ENCODE assay signal across 8 cellular contexts in genomic region chr4:7042697-7043464, GRCh38. TPM values are rescaled to one million over a fixed set of nuclear protein-coding genes. Genes with fewer than 3 reads are reported as not detected.
A peak's percentile ranks its signal among the peaks of the same experiment; 100 is the strongest.
DNase-seq lines count a peak whose midpoint lies in the region; ATAC-seq and TF ChIP-seq lines count a peak whose summit lies in the region.

Gene TADA2B, plus strand, starts transcription at chr4:7043372. Its CDS starts 208 bp downstream, at chr4:7043580.

- peak; percentile 18 for TF ChIP-seq CTCF in epithelial cell of proximal tubule (conservative IDR thresholded peaks at IDR 0.05; ENCODE audit: low read depth, low read length)

- peak; percentile 68 for ATAC-seq in GM21576 (IDR thresholded peaks at IDR 0.05; ENCODE audit: unreplicated experiment)

- H3K4me3 ChIP-seq in epithelial cell of proximal tubule (ENCODE audit: low read depth, low read length): peak within 1 kb of the TSS; percentile 94

- TF ChIP-seq EP300 in Ishikawa (IDR thresholded peaks at IDR 0.05; ENCODE audit: borderline replicate concordance): no peak; the same call in 1 of the 2 replicates

- no peak for TF ChIP-seq RAD21 in Ishikawa (IDR thresholded peaks at IDR 0.05; ENCODE audit: low read depth)

- peak; percentile 65 for DNase-seq in DMS153 treated with DMSO at 0.1 percent for 48 hours (lab: John Stamatoyannopoulos, UW; ENCODE audit: unreplicated experiment)
- DNase-seq in OCI-M2 (lab: John Stamatoyannopoulos, UW; ENCODE audit: unreplicated experiment): peak; percentile 43
- DNase-seq in activated T-cell treated with anti-CD3 and anti-CD28 coated beads for 48 hours (ENCODE audit: low read depth): peak; percentile 96
- DNase-seq in epithelial cell of proximal tubule (ENCODE audit: low read depth): peak; percentile 52
- peak; percentile 97 for DNase-seq in mucosa of gallbladder (ENCODE audit: low spot score)
- peak; percentile 69 to 87 for DNase-seq in stimulated activated CD8-positive, alpha-beta memory T cell treated with anti-CD3 and anti-CD28 coated beads, Interleukin-4, amount 100 ng/mL, for 4 hours (ENCODE audit: low read depth in 2 of 2, low spot score in 1 of 2)

TF ChIP-seq in Ishikawa, 13 proteins besides CTCF, POLR2A, EP300 and RAD21:
- TF ChIP-seq ZBTB7A (IDR thresholded peaks at IDR 0.05; ENCODE audit: low read depth) (peak; percentile 62; the same call in 1 of the 2 replicates), NFIC (IDR thresholded peaks at IDR 0.05) (no peak), FOXM1 (IDR thresholded peaks at IDR 0.05; ENCODE audit: borderline replicate concordance, low read depth) (no peak), MAX (IDR thresholded peaks at IDR 0.05) (peak; percentile 71)

RNA-seq across cellular contexts. Expression of gene TADA2B, which starts in this region (rescaled TPM):
- total RNA-seq in epithelial cell of proximal tubule (15.2 and 16.9 TPM in 2 replicates), mucosa of gallbladder (23.9 TPM)

Comparison
In these comparisons a context has a peak if more than half of its experiments do, and no peak if none do; other contexts are left out.
1. Peak in every context shown above with its lines: DNase-seq, ATAC-seq and H3K4me3 ChIP-seq.
2. DNase-seq: peak in every context shown above with its lines; median percentile 97 in mucosa of gallbladder; 96 in activated T-cell treated with anti-CD3 and anti-CD28 coated beads for 48 hours; 78 in stimulated activated CD8-positive, alpha-beta memory T cell treated with anti-CD3 and anti-CD28 coated beads, Interleukin-4, amount 100 ng/mL, for 4 hours; 65 in DMS153 treated with DMSO at 0.1 percent for 48 hours; 52 in epithelial cell of proximal tubule; 43 in OCI-M2.